ENCODE assay signal across 24 cellular contexts in the genomic region with DNA sequence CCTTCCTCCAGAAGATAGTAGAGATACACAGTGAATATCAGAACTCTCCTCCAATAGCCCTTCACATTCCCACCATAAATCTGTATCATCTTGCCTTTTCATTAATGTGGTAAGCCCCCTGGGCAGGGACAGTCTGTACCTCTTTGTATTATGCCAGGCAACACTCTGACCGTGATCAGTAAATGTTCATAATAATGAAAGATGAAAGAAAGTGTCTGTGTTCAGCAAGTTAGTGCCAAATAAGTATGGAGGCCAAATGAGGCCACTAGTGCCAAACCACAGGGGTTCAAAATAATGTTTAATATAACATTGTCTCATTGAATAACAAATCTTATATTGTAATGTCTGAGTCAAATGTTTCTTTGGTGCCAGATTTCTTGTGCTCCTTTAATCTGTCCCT.
A peak's percentile ranks its signal among the peaks of the same experiment; 100 is the strongest.
DNase-seq lines count a peak whose midpoint lies in the region; ATAC-seq and TF ChIP-seq lines count a peak whose summit lies in the region.
"Had no signal": no experiment of that assay in that cellular context is flagged by ENCODE, and none has a peak within 500 bp of the region (broad histone marks: within the 10 kb centered on the region; RNA-seq: fewer than 3 reads in every experiment).

No MANE protein-coding gene starts in this region.

- no peak overlapping the region for H3K4me2 ChIP-seq in H9 (ENCODE audit: insufficient read depth, insufficient read length, low read length)

- peaks cover 0 to 2% (median 0%) of the 10 kb centered on the region in 3 experiments; a peak in 3 of 7 replicates for H3K36me3 Mint-ChIP-seq in H9 (ENCODE audit: insufficient read depth in 1 of 3, low read depth in 3 of 3)
- no peaks in the 10 kb centered on the region for H3K36me3 Mint-ChIP-seq in effector memory CD8-positive, alpha-beta T cell (ENCODE audit: insufficient read depth)

- no peak overlapping the region for H3K56ac ChIP-seq in H9 (ENCODE audit: insufficient read length, low read depth, low read length)

- TF ChIP-seq CTCF in H9 (conservative IDR thresholded peaks at IDR 0.05) (no peak), fibroblast of mammary gland (conservative IDR thresholded peaks at IDR 0.05; ENCODE audit: control insufficient read depth, insufficient read depth, low read depth, low read length) (no peak)

- in situ Hi-C loops in SK-MEL-5 (cut with HindIII; ENCODE audit: low pct_unique_long_range_greater_than_20kb, low sequenced_read_pairs): no loop called here

- ATAC-seq in effector memory CD8-positive, alpha-beta T cell (replicated peaks): no peak
- ATAC-seq: activated CD4-positive, alpha-beta T cell treated with anti-CD3 and anti-CD28 coated beads for 36 hours; activated CD8-positive, alpha-beta T cell treated with anti-CD3 and anti-CD28 coated beads, Interleukin-2, amount 10 ng/mL, durations not matched to agents 7 days and 5 days; gastroesophageal sphincter had no signal

- no peak overlapping the region for H2BK120ac ChIP-seq in H9 (ENCODE audit: low read depth, low read length, poor library complexity, severe bottlenecking)

- no peak overlapping the region for H4K91ac ChIP-seq in H9 (ENCODE audit: insufficient read length, low read depth, low read length)

- no peaks in the 10 kb centered on the region for H3K79me1 ChIP-seq in H9 (ENCODE audit: insufficient read depth, low read depth, low read length, poor library complexity, severe bottlenecking)

- H3K9me3 ChIP-seq in H9 (ENCODE audit: control insufficient read depth, low read depth, low read length) (no peaks in the 10 kb centered on the region), subcutaneous abdominal adipose tissue (ENCODE audit: control insufficient read depth in 5 of 5, low read length in 5 of 5) (no peaks in the 10 kb centered on the region)
- H3K9me3 ChIP-seq: esophagus muscularis mucosa, gastroesophageal sphincter had no signal

- no peaks in the 10 kb centered on the region for H3K36me3 ChIP-seq in subcutaneous abdominal adipose tissue (ENCODE audit: control insufficient read depth in 5 of 5, insufficient read depth in 5 of 5, low read length in 5 of 5)
- H3K36me3 ChIP-seq: esophagus muscularis mucosa, gastroesophageal sphincter had no signal

- peak overlapping the region in 2 of 3 experiments; percentile 12 to 36; a peak in 2 of 7 replicates for H3K27ac Mint-ChIP-seq in H9
- H3K27ac Mint-ChIP-seq in effector memory CD8-positive, alpha-beta T cell: no peak overlapping the region
- H3K27ac Mint-ChIP-seq: activated CD4-positive, alpha-beta T cell treated with anti-CD3 and anti-CD28 coated beads for 36 hours; activated CD8-positive, alpha-beta T cell treated with anti-CD3 and anti-CD28 coated beads, Interleukin-2, amount 10 ng/mL, durations not matched to agents 7 days and 5 days; activated T-cell treated with anti-CD3 and anti-CD28 coated beads, Interleukin-2, amount 50 U/mL, for 24 hours had no signal

- H3K27me3 Mint-ChIP-seq in H9 (ENCODE audit: low read depth): no peaks in the 10 kb centered on the region
- no peaks in the 10 kb centered on the region for H3K27me3 Mint-ChIP-seq in effector memory CD8-positive, alpha-beta T cell
- H3K27me3 Mint-ChIP-seq: activated CD4-positive, alpha-beta T cell treated with anti-CD3 and anti-CD28 coated beads for 36 hours; activated T-cell treated with anti-CD3 and anti-CD28 coated beads, Interleukin-2, amount 50 U/mL, for 24 hours had no signal

- H3K79me2 ChIP-seq in H9 (ENCODE audit: insufficient read depth, low read length): no peaks in the 10 kb centered on the region

- no peaks in the 10 kb centered on the region for H3K27me3 ChIP-seq in H9 (ENCODE audit: insufficient read depth, low read length)
- H3K27me3 ChIP-seq in subcutaneous abdominal adipose tissue (ENCODE audit: control insufficient read depth in 5 of 5, insufficient read depth in 4 of 5, low read length in 5 of 5): no peaks in the 10 kb centered on the region
- H3K27me3 ChIP-seq: esophagus muscularis mucosa, gastroesophageal sphincter had no signal

- H4K8ac ChIP-seq in H9 (replicated peaks; ENCODE audit: insufficient read length, low read depth, low read length): no peak overlapping the region

- H3K27ac ChIP-seq in H9 (ENCODE audit: insufficient read length, low read depth, low read length): no peak overlapping the region
- peak overlapping the region; percentile 96 for H3K27ac ChIP-seq in subcutaneous abdominal adipose tissue (ENCODE audit: low read depth, low read length)
- H3K27ac ChIP-seq: C4-2B had no signal

- H3K4ac ChIP-seq in H9 (ENCODE audit: low read depth, low read length): no peak overlapping the region

- H3K9ac ChIP-seq in H9 (ENCODE audit: extremely low read depth, insufficient read length, low read length) (no peak overlapping the region), subcutaneous abdominal adipose tissue (ENCODE audit: low read length in 5 of 5) (no peak overlapping the region)

- no peak overlapping the region for H3K23ac ChIP-seq in H9 (ENCODE audit: insufficient read length, low read depth, low read length)

- H3K4me3 Mint-ChIP-seq in H9: no peak overlapping the region
- no peak overlapping the region for H3K4me3 Mint-ChIP-seq in effector memory CD8-positive, alpha-beta T cell
- H3K4me3 Mint-ChIP-seq: activated CD4-positive, alpha-beta T cell treated with anti-CD3 and anti-CD28 coated beads for 36 hours; activated CD8-positive, alpha-beta T cell treated with anti-CD3 and anti-CD28 coated beads, Interleukin-2, amount 10 ng/mL, durations not matched to agents 7 days and 5 days; activated T-cell treated with anti-CD3 and anti-CD28 coated beads, Interleukin-2, amount 50 U/mL, for 24 hours had no signal

- no peak overlapping the region for H2AK5ac ChIP-seq in H9 (ENCODE audit: insufficient read length, low read length)

- H4K20me1 ChIP-seq in H9 (ENCODE audit: control insufficient read depth, insufficient read depth, insufficient read length): no peaks in the 10 kb centered on the region

- H2BK5ac ChIP-seq in H9 (ENCODE audit: insufficient read length, low read length): no peak overlapping the region

- no peak overlapping the region for H2BK12ac ChIP-seq in H9 (ENCODE audit: insufficient read length, low read depth, low read length)

- H2AFZ ChIP-seq in H9 (ENCODE audit: low read length): no peak overlapping the region

- H3K9me3 Mint-ChIP-seq in H9: no peaks in the 10 kb centered on the region
- H3K9me3 Mint-ChIP-seq in effector memory CD8-positive, alpha-beta T cell: no peaks in the 10 kb centered on the region
- H3K9me3 Mint-ChIP-seq: activated T-cell treated with anti-CD3 and anti-CD28 coated beads, Interleukin-2, amount 50 U/mL, for 24 hours had no signal

- no CpG with 5 or more reads among the region's 1 CpG for WGBS in H9 (ENCODE audit: extremely low coverage, insufficient read length, low lambda C conversion rate)

- H2BK15ac ChIP-seq in H9 (ENCODE audit: low read depth, low read length): 0 out of 2 replicates have a peak overlapping the region, but pooled peaks have one; percentile 34

- no peak overlapping the region for H3K4me3 ChIP-seq in fibroblast of mammary gland (ENCODE audit: control insufficient read depth, low read depth, low read length)
- no peak overlapping the region for H3K4me3 ChIP-seq in subcutaneous abdominal adipose tissue (ENCODE audit: low read depth in 1 of 5, low read length in 5 of 5)
- H3K4me3 ChIP-seq: esophagus muscularis mucosa, gastroesophageal sphincter, smooth muscle cell had no signal

- peaks cover 16% of the 10 kb centered on the region; the same call in 1 of the 2 replicates for H3K4me1 ChIP-seq in H9 (ENCODE audit: insufficient read depth, low read length)
- peaks cover 12 to 47% (median 41%) of the 10 kb centered on the region in 5 donors for H3K4me1 ChIP-seq in subcutaneous abdominal adipose tissue (ENCODE audit: control insufficient read depth in 5 of 5, insufficient read depth in 5 of 5, low read length in 5 of 5)

- no peak overlapping the region for H4K5ac ChIP-seq in H9 (ENCODE audit: insufficient read length, low read depth, low read length)

- no peak overlapping the region for H3K18ac ChIP-seq in H9 (ENCODE audit: insufficient read length, low read depth, low read length)

- H2BK20ac ChIP-seq in H9 (ENCODE audit: low read depth, low read length, poor library complexity, severe bottlenecking): no peak overlapping the region

- DNase-seq in H9 (no peak), SK-MEL-5 (ENCODE audit: low read depth, low spot score) (peak; percentile 68), fibroblast of mammary gland (ENCODE audit: low read depth) (peak; percentile 35), NCI-H1930 (lab: John Stamatoyannopoulos, UW) (no peak), DMS79 (lab: John Stamatoyannopoulos, UW) (no peak)
- no peak for DNase-seq in effector memory CD8-positive, alpha-beta T cell
- DNase-seq: activated CD4-positive, alpha-beta T cell treated with anti-CD3 and anti-CD28 coated beads for 36 hours; activated CD8-positive, alpha-beta T cell treated with anti-CD3 and anti-CD28 coated beads, Interleukin-2, amount 10 ng/mL, durations not matched to agents 7 days and 5 days; activated gamma-delta T cell treated with Interleukin-2 at 50 U/mL for 16 hours; activated T-cell treated with anti-CD3 and anti-CD28 coated beads, Interleukin-2, amount 50 U/mL, for 24 hours; Calu3; cortex of kidney; DND-41; HCEC 1CT; KBM-7; NCI-H1436; nucleus accumbens; stimulated activated CD4-positive, alpha-beta T cell treated with anti-CD3 and anti-CD28 coated beads, Interleukin-1b, Interleukin-23, amount 100 ng/mL, for 48 hours; T-helper 2 cell had no signal

- H3K23me2 ChIP-seq in H9 (ENCODE audit: insufficient read length, low read depth, low read length, poor library complexity, severe bottlenecking): no peaks in the 10 kb centered on the region

- peaks cover 39 to 49% of the 10 kb centered on the region in 2 experiments for H3K4me1 Mint-ChIP-seq in H9
- H3K4me1 Mint-ChIP-seq in effector memory CD8-positive, alpha-beta T cell (ENCODE audit: low read depth in 2 of 2): peaks cover 7% of the 10 kb centered on the region in 2 donors

- H3K14ac ChIP-seq in H9 (ENCODE audit: insufficient read depth, low read length): no peak overlapping the region

- H3T11ph ChIP-seq in H9 (ENCODE audit: low read length): no peak overlapping the region

Comparison
In these comparisons a context has a peak if more than half of its experiments do, and no peak if none do; other contexts are left out.
1. DNase-seq: peak in SK-MEL-5 (single experiment) and fibroblast of mammary gland (single experiment); none in H9 (single experiment), effector memory CD8-positive, alpha-beta T cell (0 of 3), NCI-H1930 (0 of 2) and DMS79 (single experiment).
2. H3K27ac Mint-ChIP-seq: peak in H9 (2 of 3); none in effector memory CD8-positive, alpha-beta T cell (0 of 2).